In the genomic region with DNA sequence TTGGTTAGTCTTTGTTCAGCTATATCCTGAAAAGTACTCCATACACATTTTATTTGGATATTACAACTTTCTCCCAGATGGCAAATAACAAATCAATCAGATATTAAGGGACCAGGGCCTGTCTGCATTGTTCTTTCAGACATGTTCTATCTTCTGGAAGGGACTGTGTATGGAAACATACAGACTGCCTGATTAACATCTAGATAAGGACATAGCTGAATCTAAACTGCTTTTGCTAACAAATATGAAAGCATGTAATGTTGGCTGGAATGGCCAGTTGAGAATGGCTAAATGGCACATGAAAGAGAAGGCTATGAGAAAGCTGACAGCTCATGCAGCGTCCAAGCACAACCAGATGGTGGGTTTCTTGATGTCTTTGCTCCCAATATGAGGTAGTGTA, we compare ENCODE assay signal across 13 cellular contexts.
"Had no signal": no experiment of that assay in that cellular context is flagged by ENCODE, and none has a peak within 500 bp of the region (broad histone marks: within the 10 kb centered on the region; RNA-seq: fewer than 3 reads in every experiment).

No MANE protein-coding gene starts in this region.

- H3K9me3 ChIP-seq: psoas muscle had no signal

- FAIRE-seq: astrocyte had no signal

- H3K27me3 ChIP-seq: suprapubic skin had no signal

- ATAC-seq: psoas muscle had no signal

- H3K4me3 ChIP-seq: psoas muscle, smooth muscle cell, suprapubic skin had no signal

- H3K4me1 ChIP-seq: psoas muscle had no signal

- DNase-seq: activated CD4-positive, alpha-beta memory T cell treated with anti-CD3 and anti-CD28 coated beads, Interleukin-2, amount 10 ng/mL, durations not matched to agents 7 days and 5 days; activated naive CD4-positive, alpha-beta T cell treated with anti-CD3 and anti-CD28 coated beads, Interleukin-2, amount 10 ng/mL, durations not matched to agents 7 days and 5 days; activated T-cell treated with anti-CD3 and anti-CD28 coated beads, Interleukin-2, amount 50 U/mL, for 24 hours; hippocampal formation; kidney glomerular epithelial cell; psoas muscle; stimulated activated CD4-positive, alpha-beta T cell treated with anti-CD3 and anti-CD28 coated beads, Interleukin-4, amount 100 ng/mL, for 4 hours; stimulated activated CD8-positive, alpha-beta memory T cell treated with anti-CD3 and anti-CD28 coated beads, Interleukin-4, amount 100 ng/mL, for 48 hours; trophoblast cell had no signal

- H3K36me3 ChIP-seq: suprapubic skin had no signal

- H3K27ac ChIP-seq: psoas muscle, suprapubic skin, VCaP had no signal
